ENCODE assay signal across 1 cellular context in the genomic region with DNA sequence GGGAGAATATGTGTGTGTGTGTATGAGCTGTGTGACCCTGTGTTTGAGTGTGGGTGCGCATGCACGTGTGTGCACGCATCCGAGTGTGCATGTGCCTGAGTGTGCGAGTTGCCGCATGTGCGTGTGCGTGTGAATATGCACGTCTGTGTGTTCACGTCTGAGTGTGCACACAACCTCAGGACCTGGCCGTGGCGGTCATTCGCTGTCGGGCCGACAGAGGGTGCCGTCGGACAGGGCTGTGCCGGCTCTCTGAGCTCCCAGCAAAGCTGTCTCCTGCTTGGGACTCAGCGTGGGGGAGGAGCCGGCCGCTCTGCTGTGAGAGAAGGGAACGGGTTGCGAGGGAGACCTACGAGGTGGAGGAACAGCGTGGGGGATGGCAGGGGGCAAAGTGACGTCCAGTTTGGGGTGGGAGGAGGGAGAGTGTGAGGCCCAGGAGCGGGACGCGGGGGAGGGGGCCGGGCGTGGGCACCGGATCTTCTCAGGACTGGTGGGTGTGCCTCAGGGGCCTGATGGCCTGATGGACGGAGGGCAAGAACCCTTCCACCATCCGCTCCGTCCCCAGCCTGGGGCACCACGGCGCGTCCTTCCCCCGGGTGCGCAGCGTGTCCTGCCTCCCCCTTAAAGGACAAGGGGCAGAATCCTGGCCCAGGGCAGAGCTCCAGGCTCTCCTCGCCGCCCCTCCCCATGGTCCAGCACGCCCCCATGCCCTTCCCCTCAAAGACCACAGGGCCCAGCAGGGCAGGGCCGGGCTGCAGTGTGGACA.
TF ChIP-seq lines count a peak whose summit lies in the region.

No MANE protein-coding gene starts in this region.

TF ChIP-seq in HepG2, 621 proteins besides CTCF, POLR2A, EP300 and RAD21 (continued from another document and continues in another):
- TF ChIP-seq, protein P1, sequence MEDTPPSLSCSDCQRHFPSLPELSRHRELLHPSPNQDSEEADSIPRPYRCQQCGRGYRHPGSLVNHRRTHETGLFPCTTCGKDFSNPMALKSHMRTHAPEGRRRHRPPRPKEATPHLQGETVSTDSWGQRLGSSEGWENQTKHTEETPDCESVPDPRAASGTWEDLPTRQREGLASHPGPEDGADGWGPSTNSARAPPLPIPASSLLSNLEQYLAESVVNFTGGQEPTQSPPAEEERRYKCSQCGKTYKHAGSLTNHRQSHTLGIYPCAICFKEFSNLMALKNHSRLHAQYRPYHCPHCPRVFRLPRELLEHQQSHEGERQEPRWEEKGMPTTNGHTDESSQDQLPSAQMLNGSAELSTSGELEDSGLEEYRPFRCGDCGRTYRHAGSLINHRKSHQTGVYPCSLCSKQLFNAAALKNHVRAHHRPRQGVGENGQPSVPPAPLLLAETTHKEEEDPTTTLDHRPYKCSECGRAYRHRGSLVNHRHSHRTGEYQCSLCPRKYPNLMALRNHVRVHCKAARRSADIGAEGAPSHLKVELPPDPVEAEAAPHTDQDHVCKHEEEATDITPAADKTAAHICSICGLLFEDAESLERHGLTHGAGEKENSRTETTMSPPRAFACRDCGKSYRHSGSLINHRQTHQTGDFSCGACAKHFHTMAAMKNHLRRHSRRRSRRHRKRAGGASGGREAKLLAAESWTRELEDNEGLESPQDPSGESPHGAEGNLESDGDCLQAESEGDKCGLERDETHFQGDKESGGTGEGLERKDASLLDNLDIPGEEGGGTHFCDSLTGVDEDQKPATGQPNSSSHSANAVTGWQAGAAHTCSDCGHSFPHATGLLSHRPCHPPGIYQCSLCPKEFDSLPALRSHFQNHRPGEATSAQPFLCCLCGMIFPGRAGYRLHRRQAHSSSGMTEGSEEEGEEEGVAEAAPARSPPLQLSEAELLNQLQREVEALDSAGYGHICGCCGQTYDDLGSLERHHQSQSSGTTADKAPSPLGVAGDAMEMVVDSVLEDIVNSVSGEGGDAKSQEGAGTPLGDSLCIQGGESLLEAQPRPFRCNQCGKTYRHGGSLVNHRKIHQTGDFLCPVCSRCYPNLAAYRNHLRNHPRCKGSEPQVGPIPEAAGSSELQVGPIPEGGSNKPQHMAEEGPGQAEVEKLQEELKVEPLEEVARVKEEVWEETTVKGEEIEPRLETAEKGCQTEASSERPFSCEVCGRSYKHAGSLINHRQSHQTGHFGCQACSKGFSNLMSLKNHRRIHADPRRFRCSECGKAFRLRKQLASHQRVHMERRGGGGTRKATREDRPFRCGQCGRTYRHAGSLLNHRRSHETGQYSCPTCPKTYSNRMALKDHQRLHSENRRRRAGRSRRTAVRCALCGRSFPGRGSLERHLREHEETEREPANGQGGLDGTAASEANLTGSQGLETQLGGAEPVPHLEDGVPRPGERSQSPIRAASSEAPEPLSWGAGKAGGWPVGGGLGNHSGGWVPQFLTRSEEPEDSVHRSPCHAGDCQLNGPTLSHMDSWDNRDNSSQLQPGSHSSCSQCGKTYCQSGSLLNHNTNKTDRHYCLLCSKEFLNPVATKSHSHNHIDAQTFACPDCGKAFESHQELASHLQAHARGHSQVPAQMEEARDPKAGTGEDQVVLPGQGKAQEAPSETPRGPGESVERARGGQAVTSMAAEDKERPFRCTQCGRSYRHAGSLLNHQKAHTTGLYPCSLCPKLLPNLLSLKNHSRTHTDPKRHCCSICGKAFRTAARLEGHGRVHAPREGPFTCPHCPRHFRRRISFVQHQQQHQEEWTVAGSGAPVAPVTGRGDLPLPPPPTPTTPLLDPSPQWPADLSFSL (CRISPR knock-in tag; IDR thresholded peaks at IDR 0.05), result peak; percentile 100
- TF ChIP-seq THAP11 (CRISPR knock-in tag; IDR thresholded peaks at IDR 0.05), result peak; percentile 54; the same call in 1 of the 2 replicates
- TF ChIP-seq HNF4G (IDR thresholded peaks at IDR 0.05; ENCODE audit: borderline replicate concordance, low read depth, low read length), result no peak
- peak; percentile 78; the same call in 1 of the 2 replicates for TF ChIP-seq HNF4G (CRISPR knock-in tag; IDR thresholded peaks at IDR 0.05; ENCODE audit: borderline replicate concordance, low read depth)
- TF ChIP-seq, protein P2, sequence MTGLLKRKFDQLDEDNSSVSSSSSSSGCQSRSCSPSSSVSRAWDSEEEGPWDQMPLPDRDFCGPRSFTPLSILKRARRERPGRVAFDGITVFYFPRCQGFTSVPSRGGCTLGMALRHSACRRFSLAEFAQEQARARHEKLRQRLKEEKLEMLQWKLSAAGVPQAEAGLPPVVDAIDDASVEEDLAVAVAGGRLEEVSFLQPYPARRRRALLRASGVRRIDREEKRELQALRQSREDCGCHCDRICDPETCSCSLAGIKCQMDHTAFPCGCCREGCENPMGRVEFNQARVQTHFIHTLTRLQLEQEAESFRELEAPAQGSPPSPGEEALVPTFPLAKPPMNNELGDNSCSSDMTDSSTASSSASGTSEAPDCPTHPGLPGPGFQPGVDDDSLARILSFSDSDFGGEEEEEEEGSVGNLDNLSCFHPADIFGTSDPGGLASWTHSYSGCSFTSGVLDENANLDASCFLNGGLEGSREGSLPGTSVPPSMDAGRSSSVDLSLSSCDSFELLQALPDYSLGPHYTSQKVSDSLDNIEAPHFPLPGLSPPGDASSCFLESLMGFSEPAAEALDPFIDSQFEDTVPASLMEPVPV (CRISPR knock-in tag; IDR thresholded peaks at IDR 0.05), result no peak
- TF ChIP-seq ETV5 (CRISPR knock-in tag; IDR thresholded peaks at IDR 0.05; ENCODE audit: borderline replicate concordance), result 0 out of 2 replicates have a peak, but pooled peaks have one; percentile 29
- 0 out of 2 replicates have a peak, but pooled peaks have one; percentile 58 for TF ChIP-seq ZNF607 (CRISPR knock-in tag; IDR thresholded peaks at IDR 0.05; ENCODE audit: borderline replicate concordance)
- TF ChIP-seq HNRNPL (IDR thresholded peaks at IDR 0.05; ENCODE audit: low read depth, low read length), result 0 out of 2 replicates have a peak, but pooled peaks have one; percentile 62
- TF ChIP-seq MEF2D (CRISPR knock-in tag; IDR thresholded peaks at IDR 0.05), result peak; percentile 28; the same call in 1 of the 2 replicates
- peak; percentile 92; the same call in 1 of the 2 replicates for TF ChIP-seq ARHGAP35 (CRISPR knock-in tag; IDR thresholded peaks at IDR 0.05; ENCODE audit: borderline replicate concordance)
- TF ChIP-seq ZMYM2 (CRISPR knock-in tag; IDR thresholded peaks at IDR 0.05), result 0 out of 2 replicates have a peak, but pooled peaks have one; percentile 27
- peak; percentile 47; the same call in 1 of the 2 replicates for TF ChIP-seq KDM1A (CRISPR knock-in tag; IDR thresholded peaks at IDR 0.05)
- TF ChIP-seq ZNF737 (CRISPR knock-in tag; IDR thresholded peaks at IDR 0.05; ENCODE audit: borderline replicate concordance), result peak; percentile 87; the same call in 1 of the 2 replicates
- no peak for TF ChIP-seq PHF20 (CRISPR knock-in tag; IDR thresholded peaks at IDR 0.05)
- TF ChIP-seq SP1 (IDR thresholded peaks at IDR 0.05), result no peak
- TF ChIP-seq SP1 (CRISPR knock-in tag; IDR thresholded peaks at IDR 0.05), result peak; percentile 11; the same call in 1 of the 2 replicates
- TF ChIP-seq, protein P3, sequence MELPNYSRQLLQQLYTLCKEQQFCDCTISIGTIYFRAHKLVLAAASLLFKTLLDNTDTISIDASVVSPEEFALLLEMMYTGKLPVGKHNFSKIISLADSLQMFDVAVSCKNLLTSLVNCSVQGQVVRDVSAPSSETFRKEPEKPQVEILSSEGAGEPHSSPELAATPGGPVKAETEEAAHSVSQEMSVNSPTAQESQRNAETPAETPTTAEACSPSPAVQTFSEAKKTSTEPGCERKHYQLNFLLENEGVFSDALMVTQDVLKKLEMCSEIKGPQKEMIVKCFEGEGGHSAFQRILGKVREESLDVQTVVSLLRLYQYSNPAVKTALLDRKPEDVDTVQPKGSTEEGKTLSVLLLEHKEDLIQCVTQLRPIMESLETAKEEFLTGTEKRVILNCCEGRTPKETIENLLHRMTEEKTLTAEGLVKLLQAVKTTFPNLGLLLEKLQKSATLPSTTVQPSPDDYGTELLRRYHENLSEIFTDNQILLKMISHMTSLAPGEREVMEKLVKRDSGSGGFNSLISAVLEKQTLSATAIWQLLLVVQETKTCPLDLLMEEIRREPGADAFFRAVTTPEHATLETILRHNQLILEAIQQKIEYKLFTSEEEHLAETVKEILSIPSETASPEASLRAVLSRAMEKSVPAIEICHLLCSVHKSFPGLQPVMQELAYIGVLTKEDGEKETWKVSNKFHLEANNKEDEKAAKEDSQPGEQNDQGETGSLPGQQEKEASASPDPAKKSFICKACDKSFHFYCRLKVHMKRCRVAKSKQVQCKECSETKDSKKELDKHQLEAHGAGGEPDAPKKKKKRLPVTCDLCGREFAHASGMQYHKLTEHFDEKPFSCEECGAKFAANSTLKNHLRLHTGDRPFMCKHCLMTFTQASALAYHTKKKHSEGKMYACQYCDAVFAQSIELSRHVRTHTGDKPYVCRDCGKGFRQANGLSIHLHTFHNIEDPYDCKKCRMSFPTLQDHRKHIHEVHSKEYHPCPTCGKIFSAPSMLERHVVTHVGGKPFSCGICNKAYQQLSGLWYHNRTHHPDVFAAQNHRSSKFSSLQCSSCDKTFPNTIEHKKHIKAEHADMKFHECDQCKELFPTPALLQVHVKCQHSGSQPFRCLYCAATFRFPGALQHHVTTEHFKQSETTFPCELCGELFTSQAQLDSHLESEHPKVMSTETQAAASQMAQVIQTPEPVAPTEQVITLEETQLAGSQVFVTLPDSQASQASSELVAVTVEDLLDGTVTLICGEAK (IDR thresholded peaks at IDR 0.05), result no peak
- TF ChIP-seq, protein P3 (CRISPR knock-in tag; IDR thresholded peaks at IDR 0.05), result peak; percentile 49; the same call in 1 of the 2 replicates
- TF ChIP-seq ZNF766 (CRISPR knock-in tag; IDR thresholded peaks at IDR 0.05; ENCODE audit: borderline replicate concordance), result no peak
- TF ChIP-seq ZSCAN21 (CRISPR knock-in tag; IDR thresholded peaks at IDR 0.05; ENCODE audit: borderline replicate concordance), result peak; percentile 73; the same call in 1 of the 2 replicates
- TF ChIP-seq, protein P4, sequence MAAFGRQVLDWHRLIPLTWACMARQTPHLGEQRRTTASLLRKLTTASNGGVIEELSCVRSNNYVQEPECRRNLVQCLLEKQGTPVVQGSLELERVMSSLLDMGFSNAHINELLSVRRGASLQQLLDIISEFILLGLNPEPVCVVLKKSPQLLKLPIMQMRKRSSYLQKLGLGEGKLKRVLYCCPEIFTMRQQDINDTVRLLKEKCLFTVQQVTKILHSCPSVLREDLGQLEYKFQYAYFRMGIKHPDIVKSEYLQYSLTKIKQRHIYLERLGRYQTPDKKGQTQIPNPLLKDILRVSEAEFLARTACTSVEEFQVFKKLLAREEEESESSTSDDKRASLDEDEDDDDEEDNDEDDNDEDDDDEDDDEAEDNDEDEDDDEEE (CRISPR knock-in tag; IDR thresholded peaks at IDR 0.05), result peak; percentile 97
- TF ChIP-seq, protein P5, sequence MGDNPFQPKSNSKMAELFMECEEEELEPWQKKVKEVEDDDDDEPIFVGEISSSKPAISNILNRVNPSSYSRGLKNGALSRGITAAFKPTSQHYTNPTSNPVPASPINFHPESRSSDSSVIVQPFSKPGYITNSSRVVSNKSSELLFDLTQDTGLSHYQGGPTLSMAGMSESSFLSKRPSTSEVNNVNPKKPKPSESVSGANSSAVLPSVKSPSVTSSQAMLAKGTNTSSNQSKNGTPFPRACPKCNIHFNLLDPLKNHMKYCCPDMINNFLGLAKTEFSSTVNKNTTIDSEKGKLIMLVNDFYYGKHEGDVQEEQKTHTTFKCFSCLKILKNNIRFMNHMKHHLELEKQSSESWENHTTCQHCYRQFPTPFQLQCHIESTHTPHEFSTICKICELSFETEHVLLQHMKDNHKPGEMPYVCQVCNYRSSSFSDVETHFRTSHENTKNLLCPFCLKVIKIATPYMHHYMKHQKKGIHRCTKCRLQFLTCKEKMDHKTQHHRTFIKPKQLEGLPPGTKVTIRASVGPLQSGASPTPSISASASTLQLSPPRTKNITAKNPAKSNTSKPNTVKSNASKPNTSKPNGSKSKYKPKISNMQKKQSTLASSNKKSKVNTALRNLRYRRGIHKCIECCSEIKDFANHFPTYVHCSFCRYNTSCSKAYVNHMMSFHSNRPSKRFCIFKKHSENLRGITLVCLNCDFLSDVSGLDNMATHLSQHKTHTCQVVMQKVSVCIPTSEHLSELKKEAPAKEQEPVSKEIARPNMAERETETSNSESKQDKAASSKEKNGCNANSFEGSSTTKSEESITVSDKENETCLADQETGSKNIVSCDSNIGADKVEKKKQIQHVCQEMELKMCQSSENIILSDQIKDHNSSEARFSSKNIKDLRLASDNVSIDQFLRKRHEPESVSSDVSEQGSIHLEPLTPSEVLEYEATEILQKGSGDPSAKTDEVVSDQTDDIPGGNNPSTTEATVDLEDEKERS (CRISPR knock-in tag; IDR thresholded peaks at IDR 0.05), result peak; percentile 43; the same call in 1 of the 2 replicates
